In genomic region chr12:74889563-74890236, GRCh38 we compare ENCODE assay signal across 9 cellular contexts.
DNase-seq lines count a peak whose midpoint lies in the region; ATAC-seq, FAIRE-seq and TF ChIP-seq lines count a peak whose summit lies in the region.
"Had no signal": no experiment of that assay in that cellular context is flagged by ENCODE, and none has a peak within 500 bp of the region (broad histone marks: within the 10 kb centered on the region; RNA-seq: fewer than 3 reads in every experiment).

No MANE protein-coding gene starts in this region.

- H3F3A ChIP-seq in GM23338 (replicated peaks; ENCODE audit: low read depth) = no peaks in the 10 kb centered on the region

- no peaks in the 10 kb centered on the region for H3K9me3 ChIP-seq in testis

- intact Hi-C loops in testis (cut with DNase I; ENCODE audit: low total_unique reads) = no loop called here

- no peak overlapping the region for H3K4me3 Mint-ChIP-seq in GM23338

- H3K27ac ChIP-seq in GM23338 (ENCODE audit: low read depth) (no peak overlapping the region), foreskin keratinocyte (peak overlapping the region; percentile 68), testis (no peak overlapping the region)
- H3K27ac ChIP-seq: skin epidermis had no signal

- no peaks in the 10 kb centered on the region for H3K27me3 ChIP-seq in GM23338 (ENCODE audit: insufficient read depth)
- no peaks in the 10 kb centered on the region for H3K27me3 ChIP-seq in foreskin keratinocyte
- no peaks in the 10 kb centered on the region for H3K27me3 ChIP-seq in testis

- DNase-seq in EL (peak; percentile 60), GM23338 (ENCODE audit: low spot score) (no peak), HTR-8/SVneo (ENCODE audit: insufficient read length, low spot score) (peak; percentile 17), foreskin keratinocyte (peak; percentile 73 to 86), NCI-H510A (lab: John Stamatoyannopoulos, UW) (no peak), testis (no peak), D341Med (ENCODE audit: low spot score) (no peak)
- DNase-seq in stimulated activated CD4-positive, alpha-beta T cell treated with anti-CD3 and anti-CD28 coated beads, Interleukin-4, amount 100 ng/mL, for 4 hours = no peak

- no peaks in the 10 kb centered on the region for H3K27me3 Mint-ChIP-seq in GM23338 (ENCODE audit: insufficient read depth, low read depth, poor library complexity)

- no peak for FAIRE-seq in HTR-8/SVneo (lab: Jason Lieb, UNC)

- H3K27ac Mint-ChIP-seq in GM23338 = peak overlapping the region; percentile 58; the same call in 1 of the 2 replicates

- peaks cover 5% of the 10 kb centered on the region; the same call in 2 of the 3 replicates for H3K9me3 Mint-ChIP-seq in GM23338

- H4K20me1 ChIP-seq in GM23338 (replicated peaks; ENCODE audit: insufficient read depth) = no peaks in the 10 kb centered on the region

- H3K36me3 ChIP-seq in GM23338 (ENCODE audit: insufficient read depth) (no peaks in the 10 kb centered on the region), testis (ENCODE audit: low read depth, missing control alignments) (no peaks in the 10 kb centered on the region)

- WGBS in testis, 2 donors = 61 to 68% methylated on average over 3 of the region's 3 CpGs

- no peak overlapping the region for H3K4me2 ChIP-seq in GM23338

- H2AFZ ChIP-seq in GM23338 = 0 out of 2 replicates have a peak overlapping the region, but pooled peaks have one; percentile 49

- TF ChIP-seq CTCF in GM23338 (conservative IDR thresholded peaks at IDR 0.05; ENCODE audit: low read depth in 2 of 2) (no peak), foreskin keratinocyte (conservative IDR thresholded peaks at IDR 0.05) (no peak), testis (IDR thresholded peaks at IDR 0.05) (no peak)

- no peaks in the 10 kb centered on the region for H3K9me2 ChIP-seq in GM23338 (ENCODE audit: insufficient read depth)

- no peak for ATAC-seq in GM23338
- ATAC-seq in foreskin keratinocyte = peak; percentile 88

- H3K4me1 ChIP-seq in GM23338 (ENCODE audit: insufficient read depth) (no peaks in the 10 kb centered on the region), foreskin keratinocyte (peaks cover 22% of the 10 kb centered on the region), testis (no peaks in the 10 kb centered on the region)

- H3K79me2 ChIP-seq in GM23338 (replicated peaks; ENCODE audit: insufficient read depth) = no peaks in the 10 kb centered on the region

- TF ChIP-seq POLR2A in testis (IDR thresholded peaks at IDR 0.05) = no peak

- peaks cover 8% of the 10 kb centered on the region; the same call in 2 of the 3 replicates for H3K4me1 Mint-ChIP-seq in GM23338

- H3K4me3 ChIP-seq in GM23338 (no peak overlapping the region), testis (no peak overlapping the region)
- H3K4me3 ChIP-seq: skin epidermis had no signal

- no peaks in the 10 kb centered on the region for H3K36me3 Mint-ChIP-seq in GM23338 (ENCODE audit: low read depth)

TF ChIP-seq in GM23338, 12 proteins besides CTCF, POLR2A, EP300 and RAD21:
- TF ChIP-seq STAT1 (IDR thresholded peaks at IDR 0.05; ENCODE audit: unreplicated experiment) (no peak), NANOG (IDR thresholded peaks at IDR 0.05; ENCODE audit: borderline replicate concordance) (no peak), ZNF114 (CRISPR knock-in tag; IDR thresholded peaks at IDR 0.05) (no peak), EZH2 (IDR thresholded peaks at IDR 0.05; ENCODE audit: low read depth, unreplicated experiment) (no peak), ZNF331 (CRISPR knock-in tag; IDR thresholded peaks at IDR 0.05; ENCODE audit: low read depth) (no peak), ETS1 (IDR thresholded peaks at IDR 0.05) (no peak), CREB1 (CRISPR knock-in tag; IDR thresholded peaks at IDR 0.05; ENCODE audit: low read depth) (no peak)

Comparison
In these comparisons a context has a peak if more than half of its experiments do, and no peak if none do; other contexts are left out.
1. DNase-seq: peak in EL (single experiment), HTR-8/SVneo (single experiment) and foreskin keratinocyte (2 of 2); none in GM23338 (single experiment), NCI-H510A (single experiment), testis (single experiment), stimulated activated CD4-positive, alpha-beta T cell treated with anti-CD3 and anti-CD28 coated beads, Interleukin-4, amount 100 ng/mL, for 4 hours (0 of 2) and D341Med (single experiment).